In genomic region chr1:99266731-99267130, GRCh38 we compare ENCODE assay signal across 19 cellular contexts. TPM values are rescaled to one million over a fixed set of nuclear protein-coding genes. Genes with fewer than 3 reads are reported as not detected.
DNase-seq lines count a peak whose midpoint lies in the region; ATAC-seq and TF ChIP-seq lines count a peak whose summit lies in the region.
"Had no signal": no experiment of that assay in that cellular context is flagged by ENCODE, and none has a peak within 500 bp of the region (broad histone marks: within the 10 kb centered on the region; RNA-seq: fewer than 3 reads in every experiment).

No MANE protein-coding gene starts in this region.

- no peaks in the 10 kb centered on the region for H3K27me3 ChIP-seq in SJSA1 (replicated peaks)
- H3K27me3 ChIP-seq in MG63, result no peaks in the 10 kb centered on the region
- H3K27me3 ChIP-seq: testis had no signal

- no peak overlapping the region for H3K4me3 ChIP-seq in SJSA1
- no peak overlapping the region for H3K4me3 ChIP-seq in fibroblast of mammary gland (ENCODE audit: control insufficient read depth, low read depth, low read length)
- no peak overlapping the region for H3K4me3 ChIP-seq in MG63
- H3K4me3 ChIP-seq: testis had no signal

- peaks cover 33% of the 10 kb centered on the region for H3K4me1 ChIP-seq in SJSA1 (replicated peaks)

- ATAC-seq in HG03280 (IDR thresholded peaks at IDR 0.05; ENCODE audit: unreplicated experiment), result no peak
- no peak for ATAC-seq in GM18858 (IDR thresholded peaks at IDR 0.05; ENCODE audit: unreplicated experiment)

- no peak for TF ChIP-seq CTCF in fibroblast of mammary gland (conservative IDR thresholded peaks at IDR 0.05; ENCODE audit: control insufficient read depth, insufficient read depth, low read depth, low read length)

- peak overlapping the region; percentile 62 for H3K27ac ChIP-seq in SJSA1
- H3K27ac ChIP-seq: testis had no signal

- DNase-seq in GM03348 (ENCODE audit: low spot score) (peak; percentile 72), SJSA1 (ENCODE audit: low read depth in 1 of 2, low spot score in 2 of 2) (peak in 1 of 2 experiments; percentile 65), fibroblast of mammary gland (ENCODE audit: low read depth) (peak; percentile 71), stromal cell of bone marrow (ENCODE audit: low read depth) (peak; percentile 38), MG63 (no peak)
- no peak for DNase-seq in activated CD4-positive, alpha-beta T cell treated with anti-CD3 and anti-CD28 coated beads, Interleukin-2, amount 50 U/mL, for 1 hour
- DNase-seq: activated CD4-positive, alpha-beta T cell treated with anti-CD3 and anti-CD28 coated beads for 4 hours; activated CD8-positive, alpha-beta memory T cell treated with anti-CD3 and anti-CD28 coated beads, Interleukin-2, amount 50 U/mL, for 48 hours; activated naive CD4-positive, alpha-beta T cell treated with Interleukin-2 at 50 U/mL for 16 hours; CD4-positive, alpha-beta memory T cell; central memory CD4-positive, alpha-beta T cell; endodermal cell; NCI-H1694; SHP77 treated with DMSO at 0.1 percent for 48 hours; stimulated activated CD4-positive, alpha-beta T cell treated with anti-CD3 and anti-CD28 coated beads, Interleukin-1b, Interleukin-23, amount 100 ng/mL, for 48 hours; T1000; testis had no signal

- H3K9me3 ChIP-seq in SJSA1 (replicated peaks) (no peaks in the 10 kb centered on the region), MG63 (no peaks in the 10 kb centered on the region)
- H3K9me3 ChIP-seq: testis had no signal

- H3K36me3 ChIP-seq in SJSA1, result no peaks in the 10 kb centered on the region
- no peaks in the 10 kb centered on the region for H3K36me3 ChIP-seq in MG63

RNA-seq across cellular contexts. Expression of gene PLPPR4, which starts 2.4 kb away (rescaled TPM):
- 5.8 and 10.3 TPM in 2 replicates for total RNA-seq in SJSA1 (2014; rRNA removed; shearing (Covaris generic))
- 0.20 TPM in 1 of 2 replicates, not detected in the other for total RNA-seq in MG63 (2014; rRNA removed; shearing (Covaris generic); ENCODE audit: low replicate concordance)
- total RNA-seq: CD4-positive, alpha-beta memory T cell had no signal

Comparison
In these comparisons a context has a peak if more than half of its experiments do, and no peak if none do; other contexts are left out.
1. DNase-seq: peak in GM03348 (single experiment), fibroblast of mammary gland (single experiment) and stromal cell of bone marrow (single experiment); none in MG63 (single experiment) and activated CD4-positive, alpha-beta T cell treated with anti-CD3 and anti-CD28 coated beads, Interleukin-2, amount 50 U/mL, for 1 hour (single experiment).